Comparison of ENCODE assay signal across 8 cellular contexts in the genomic region with DNA sequence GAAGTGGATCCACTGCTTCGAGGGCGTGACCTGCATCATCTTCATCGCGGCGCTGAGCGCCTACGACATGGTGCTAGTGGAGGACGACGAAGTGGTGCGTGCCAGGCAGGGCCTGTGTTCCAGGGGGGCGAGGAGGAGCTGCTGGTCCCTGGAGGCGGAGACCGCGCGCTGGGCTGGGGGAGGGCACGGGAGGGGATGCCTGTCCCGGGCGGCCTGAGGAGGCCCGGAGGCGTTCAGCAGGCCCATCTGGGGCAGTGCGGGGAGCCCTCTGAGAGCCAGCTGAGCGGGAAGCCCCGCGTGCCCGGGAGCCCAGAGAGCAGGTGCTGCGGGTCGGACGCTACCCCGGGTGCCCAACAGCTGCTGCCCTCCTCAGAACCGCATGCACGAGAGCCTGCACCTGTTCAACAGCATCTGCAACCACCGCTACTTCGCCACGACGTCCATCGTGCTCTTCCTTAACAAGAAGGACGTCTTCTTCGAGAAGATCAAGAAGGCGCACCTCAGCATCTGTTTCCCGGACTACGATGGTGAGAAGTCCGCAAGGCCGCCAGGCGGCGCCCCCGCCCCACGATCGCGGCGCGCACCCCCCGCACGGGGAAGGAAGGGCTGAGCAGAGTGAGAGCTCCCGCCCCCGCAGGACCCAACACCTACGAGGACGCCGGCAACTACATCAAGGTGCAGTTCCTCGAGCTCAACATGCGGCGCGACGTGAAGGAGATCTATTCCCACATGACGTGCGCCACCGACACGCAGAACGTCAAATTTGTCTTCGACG. TPM values are rescaled to one million over a fixed set of nuclear protein-coding genes. Genes with fewer than 3 reads are reported as not detected.
DNase-seq lines count a peak whose midpoint lies in the region; ATAC-seq and TF ChIP-seq lines count a peak whose summit lies in the region.

No MANE protein-coding gene starts in this region.

- peak overlapping the region; percentile 17 for H3K4me3 Mint-ChIP-seq in activated CD4-positive, alpha-beta memory T cell treated with anti-CD3 and anti-CD28 coated beads, Interleukin-2, amount 10 ng/mL, durations not matched to agents 7 days and 5 days
- no peak overlapping the region for H3K4me3 Mint-ChIP-seq in mesothelial cell of epicardium

- H3K36me3 Mint-ChIP-seq in activated CD4-positive, alpha-beta memory T cell treated with anti-CD3 and anti-CD28 coated beads, Interleukin-2, amount 10 ng/mL, durations not matched to agents 7 days and 5 days (ENCODE audit: low read depth): no peaks in the 10 kb centered on the region
- H3K36me3 Mint-ChIP-seq in mesothelial cell of epicardium: no peaks in the 10 kb centered on the region

- POLR2A ChIA-PET in activated CD4-positive, alpha-beta memory T cell treated with anti-CD3 and anti-CD28 coated beads, Interleukin-2, amount 10 ng/mL, durations not matched to agents 7 days and 5 days (lab: Charles Lee): interaction anchor here (0.9 to 4.8 kb wide), 6 partner anchors 9 to 77 kb away, joined by 3 to 42 read pairs (median 7); no protein-coding TSS in a partner anchor

- CTCF ChIA-PET in activated CD4-positive, alpha-beta memory T cell treated with anti-CD3 and anti-CD28 coated beads, Interleukin-2, amount 10 ng/mL, durations not matched to agents 7 days and 5 days (lab: Charles Lee): interaction anchor here (0.6 to 5.1 kb wide), 20 partner anchors 9 to 148 kb away, joined by 3 to 101 read pairs (median 5); a partner anchor contains a TSS

- no peak for ATAC-seq in HG02840 (IDR thresholded peaks at IDR 0.05; ENCODE audit: low FRiP score, unreplicated experiment)

- H3K9me3 Mint-ChIP-seq in activated CD4-positive, alpha-beta memory T cell treated with anti-CD3 and anti-CD28 coated beads, Interleukin-2, amount 10 ng/mL, durations not matched to agents 7 days and 5 days: no peaks in the 10 kb centered on the region
- no peaks in the 10 kb centered on the region for H3K9me3 Mint-ChIP-seq in mesothelial cell of epicardium

- H3K27ac Mint-ChIP-seq in activated CD4-positive, alpha-beta memory T cell treated with anti-CD3 and anti-CD28 coated beads, Interleukin-2, amount 10 ng/mL, durations not matched to agents 7 days and 5 days: no peak overlapping the region
- H3K27ac Mint-ChIP-seq in mesothelial cell of epicardium: no peak overlapping the region

- peak; percentile 5 for DNase-seq in NCI-H1092 (lab: John Stamatoyannopoulos, UW)
- DNase-seq in activated CD4-positive, alpha-beta memory T cell treated with anti-CD3 and anti-CD28 coated beads, Interleukin-2, amount 10 ng/mL, durations not matched to agents 7 days and 5 days: peak; percentile 80
- DNase-seq in ecto neural progenitor cell (ENCODE audit: low spot score): peak; percentile 86
- DNase-seq in mesothelial cell of epicardium (ENCODE audit: low spot score in 2 of 2, unreplicated experiment in 2 of 2): peak in 1 of 2 experiments; percentile 76
- peak; percentile 77 to 79 for DNase-seq in stimulated activated CD8-positive, alpha-beta memory T cell treated with anti-CD3 and anti-CD28 coated beads, Interleukin-2, amount 100 ng/mL, for 1 hour (ENCODE audit: low read depth in 2 of 2)
- DNase-seq in NCI-H774 (lab: John Stamatoyannopoulos, UW): no peak

- peak; percentile 90 for TF ChIP-seq CTCF in GM12873 (IDR thresholded peaks at IDR 0.05; ENCODE audit: insufficient read depth, low read depth, low read length, missing control alignments)
- TF ChIP-seq CTCF in mesothelial cell of epicardium (IDR thresholded peaks at IDR 0.05; ENCODE audit: unreplicated experiment): peak; percentile 76

- peaks cover 27% of the 10 kb centered on the region for H3K27me3 Mint-ChIP-seq in activated CD4-positive, alpha-beta memory T cell treated with anti-CD3 and anti-CD28 coated beads, Interleukin-2, amount 10 ng/mL, durations not matched to agents 7 days and 5 days
- peaks cover 39% of the 10 kb centered on the region for H3K27me3 Mint-ChIP-seq in mesothelial cell of epicardium (ENCODE audit: low read depth)

- peaks cover 12% of the 10 kb centered on the region for H3K4me1 Mint-ChIP-seq in activated CD4-positive, alpha-beta memory T cell treated with anti-CD3 and anti-CD28 coated beads, Interleukin-2, amount 10 ng/mL, durations not matched to agents 7 days and 5 days
- H3K4me1 Mint-ChIP-seq in mesothelial cell of epicardium: peaks cover 1% of the 10 kb centered on the region

RNA-seq across cellular contexts. Expression of a gene that starts 2.9 kb away (rescaled TPM):
- total RNA-seq in activated CD4-positive, alpha-beta memory T cell treated with anti-CD3 and anti-CD28 coated beads, Interleukin-2, amount 10 ng/mL, durations not matched to agents 7 days and 5 days: not detected
- 0.27 to 0.98 TPM (median 0.55 TPM) in 3 replicates for total RNA-seq in mesothelial cell of epicardium

RNA-seq across cellular contexts. Expression of a gene that starts 10.8 kb away (rescaled TPM):
- not detected for total RNA-seq in activated CD4-positive, alpha-beta memory T cell treated with anti-CD3 and anti-CD28 coated beads, Interleukin-2, amount 10 ng/mL, durations not matched to agents 7 days and 5 days
- total RNA-seq in mesothelial cell of epicardium: 0.84 to 2.5 TPM (median 1.8 TPM) in 3 replicates

RNA-seq across cellular contexts. Expression of a gene that starts 39.2 kb away (rescaled TPM):
- total RNA-seq in activated CD4-positive, alpha-beta memory T cell treated with anti-CD3 and anti-CD28 coated beads, Interleukin-2, amount 10 ng/mL, durations not matched to agents 7 days and 5 days: under 1 TPM in 1 of 2 experiments, not detected in 1; 0.15 TPM
- total RNA-seq in mesothelial cell of epicardium: 94.5 to 101 TPM (median 99.1 TPM) in 3 replicates

RNA-seq across cellular contexts. Expression of a gene that starts 41.7 kb away (rescaled TPM):
- total RNA-seq in activated CD4-positive, alpha-beta memory T cell treated with anti-CD3 and anti-CD28 coated beads, Interleukin-2, amount 10 ng/mL, durations not matched to agents 7 days and 5 days: 100 to 1,000 TPM; 493 to 519 TPM
- total RNA-seq in mesothelial cell of epicardium: 155 to 159 TPM (median 156 TPM) in 3 replicates

Comparison
In these comparisons a context has a peak if more than half of its experiments do, and no peak if none do; other contexts are left out.
1. RNA of a gene that starts 39.2 kb away (total RNA-seq): 94.5 to 101 TPM in mesothelial cell of epicardium; 0.15 TPM in activated CD4-positive, alpha-beta memory T cell treated with anti-CD3 and anti-CD28 coated beads, Interleukin-2, amount 10 ng/mL, durations not matched to agents 7 days and 5 days; every median in the first group is over 10 times any median in the second.